ENCODE assay signal across 8 cellular contexts in the genomic region with DNA sequence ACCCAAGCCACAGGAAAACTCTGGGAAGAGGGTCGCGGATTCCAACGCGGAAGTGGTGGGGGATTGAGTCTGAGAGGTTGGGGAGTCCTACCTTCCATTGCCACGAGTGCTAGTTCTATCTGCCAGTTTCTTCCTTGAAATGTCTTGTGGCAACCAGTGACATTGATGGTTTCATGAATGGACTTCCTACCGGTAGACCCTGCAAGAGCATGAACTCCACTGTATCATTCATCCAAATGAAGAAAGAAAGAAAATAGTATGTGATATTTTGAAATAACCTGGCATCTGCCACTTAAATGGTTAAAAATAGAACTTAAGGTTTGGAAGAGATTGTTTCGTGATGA. TPM values are rescaled to one million over a fixed set of nuclear protein-coding genes. Genes with fewer than 3 reads are reported as not detected.
A peak's percentile ranks its signal among the peaks of the same experiment; 100 is the strongest.
DNase-seq lines count a peak whose midpoint lies in the region; TF ChIP-seq lines count a peak whose summit lies in the region.

No MANE protein-coding gene starts in this region.

- H2BK120ac ChIP-seq in mesenchymal stem cell (ENCODE audit: low read depth, low read length) = peak overlapping the region; percentile 68

- H2BK5ac ChIP-seq in mesenchymal stem cell (ENCODE audit: low read depth, low read length, poor library complexity, severe bottlenecking) = peak overlapping the region; percentile 31

- peak overlapping the region in 1 of 2 experiments; percentile 60 for H3K4ac ChIP-seq in mesenchymal stem cell (ENCODE audit: low read depth in 1 of 2, low read length in 2 of 2)

- peak overlapping the region; percentile 81 to 87 for H3K18ac ChIP-seq in mesenchymal stem cell (ENCODE audit: low read depth in 1 of 2, low read length in 2 of 2)

- H2BK15ac ChIP-seq in mesenchymal stem cell (ENCODE audit: low read depth, poor library complexity, severe bottlenecking) = peak overlapping the region; percentile 83

- no peaks in the 10 kb centered on the region for H4K20me1 ChIP-seq in MM.1S (ENCODE audit: insufficient read depth, low read length)

- no peaks in the 10 kb centered on the region for H3K36me3 ChIP-seq in MM.1S (replicated peaks; ENCODE audit: insufficient read depth, low read length)
- H3K36me3 ChIP-seq in mesenchymal stem cell (ENCODE audit: control insufficient read depth in 1 of 2, insufficient read depth in 2 of 2, low read depth in 1 of 2, low read length in 2 of 2) = no peaks in the 10 kb centered on the region

- H3K27ac ChIP-seq in MM.1S (ENCODE audit: low read length) (peak overlapping the region; percentile 84; the same call in 1 of the 2 replicates), mesenchymal stem cell (ENCODE audit: low read length, poor library complexity, severe bottlenecking) (no peak overlapping the region)

- H2AK5ac ChIP-seq in mesenchymal stem cell (ENCODE audit: low read length, severe bottlenecking) = no peak overlapping the region

- POLR2A ChIA-PET in HEK293T (lab: Yijun Ruan, JAX) = interaction anchor here (0.7 to 1.3 kb wide), 3 partner anchors 23 to 186 kb away, joined by 3 read pairs; no protein-coding TSS in a partner anchor

- peak overlapping the region; percentile 92 for H3K4me3 ChIP-seq in MM.1S (ENCODE audit: low read length)
- peak overlapping the region; percentile 92 to 96 for H3K4me3 ChIP-seq in mesenchymal stem cell (ENCODE audit: insufficient read depth in 1 of 2, low read depth in 1 of 2, low read length in 2 of 2)

- TF ChIP-seq CTCF in MM.1S (IDR thresholded peaks at IDR 0.05; ENCODE audit: low read length) = no peak

- H3K9ac ChIP-seq in MM.1S (ENCODE audit: low read length) = peak overlapping the region; percentile 95
- peak overlapping the region; percentile 94 for H3K9ac ChIP-seq in mesenchymal stem cell (ENCODE audit: low read length)

- peaks cover 17% of the 10 kb centered on the region for H3K79me1 ChIP-seq in mesenchymal stem cell (replicated peaks; ENCODE audit: low read length, poor library complexity, severe bottlenecking)

- CTCF ChIA-PET in HEK293T (lab: Yijun Ruan, JAX) = interaction anchor here (1.2 kb wide), 1 partner anchor 21 kb away, joined by 3 read pairs; no protein-coding TSS in a partner anchor

- H3K14ac ChIP-seq in mesenchymal stem cell (ENCODE audit: low read length in 2 of 2) = peak overlapping the region in 1 of 2 experiments; percentile 82

- peaks cover 14% of the 10 kb centered on the region; the same call in 1 of the 2 replicates for H3K4me1 ChIP-seq in MM.1S (ENCODE audit: low read length)
- H3K4me1 ChIP-seq in mesenchymal stem cell (ENCODE audit: control insufficient read depth, insufficient read depth, low read depth, low read length) = peaks cover 5% of the 10 kb centered on the region

- no peaks in the 10 kb centered on the region for H3K9me2 ChIP-seq in MM.1S (replicated peaks; ENCODE audit: insufficient read depth, low read length)

- WGBS in mesenchymal stem cell = 14% methylated on average over 6 of the region's 7 CpGs

- H3K9me3 ChIP-seq in MM.1S (replicated peaks; ENCODE audit: insufficient read depth, low read length) (no peaks in the 10 kb centered on the region), mesenchymal stem cell (ENCODE audit: control insufficient read depth, low read length) (no peaks in the 10 kb centered on the region)

- H4K91ac ChIP-seq in mesenchymal stem cell (ENCODE audit: low read length) = no peak overlapping the region

- peak overlapping the region in 1 of 2 experiments; percentile 60 for H3K23ac ChIP-seq in mesenchymal stem cell (ENCODE audit: low read length in 2 of 2)

- H3K4me2 ChIP-seq in MM.1S (ENCODE audit: low read depth, low read length) = peak overlapping the region; percentile 88
- peak overlapping the region; percentile 99 for H3K4me2 ChIP-seq in mesenchymal stem cell (ENCODE audit: low read length, poor library complexity, severe bottlenecking)

- H4K8ac ChIP-seq in mesenchymal stem cell (ENCODE audit: low read length) = peak overlapping the region; percentile 97

- DNase-seq in DMS 273 (lab: John Stamatoyannopoulos, UW; ENCODE audit: unreplicated experiment) = peak; percentile 39
- DNase-seq in DMS 273 treated with DMSO at 0.1 percent for 48 hours (lab: John Stamatoyannopoulos, UW) = no peak
- peak; percentile 18 for DNase-seq in HEK293T (ENCODE audit: extremely low spot score)
- DNase-seq in MM.1S = no peak
- DNase-seq in cerebellum (ENCODE audit: low spot score) = peak; percentile 52
- peak; percentile 41 for DNase-seq in mesenchymal stem cell
- no peak for DNase-seq in 8988T
- DNase-seq in stimulated activated CD4-positive, alpha-beta T cell treated with anti-CD3 and anti-CD28 coated beads, Interleukin-1b, Interleukin-23, amount 100 ng/mL, for 48 hours = no peak

- H3K79me2 ChIP-seq in MM.1S (ENCODE audit: low read length) = peaks cover 35% of the 10 kb centered on the region

- H3K27me3 ChIP-seq in MM.1S (replicated peaks; ENCODE audit: insufficient read depth, low read length) = no peaks in the 10 kb centered on the region
- H3K27me3 ChIP-seq in mesenchymal stem cell (ENCODE audit: control insufficient read depth in 1 of 2, insufficient read depth in 1 of 2, low read length in 2 of 2) = no peaks in the 10 kb centered on the region

- H3F3A ChIP-seq in MM.1S (ENCODE audit: insufficient read depth, low read length) = 0 out of 2 replicates have a peak, but pooled peaks cover 4% of the 10 kb centered on the region

- H2AFZ ChIP-seq in MM.1S (ENCODE audit: low read length) (peak overlapping the region; percentile 100), mesenchymal stem cell (ENCODE audit: low read depth, low read length) (peak overlapping the region; percentile 92)

- H2BK12ac ChIP-seq in mesenchymal stem cell (ENCODE audit: low read length in 2 of 2) = peak overlapping the region in 1 of 2 experiments; percentile 89

TF ChIP-seq in HEK293T, 16 proteins besides CTCF, POLR2A, EP300 and RAD21:
- TF ChIP-seq ARNT (IDR thresholded peaks at IDR 0.05) (no peak), FOXA1 (IDR thresholded peaks at IDR 0.05) (no peak), BHLHE40 (IDR thresholded peaks at IDR 0.05; ENCODE audit: borderline replicate concordance) (no peak)
- TF ChIP-seq, protein P1, sequence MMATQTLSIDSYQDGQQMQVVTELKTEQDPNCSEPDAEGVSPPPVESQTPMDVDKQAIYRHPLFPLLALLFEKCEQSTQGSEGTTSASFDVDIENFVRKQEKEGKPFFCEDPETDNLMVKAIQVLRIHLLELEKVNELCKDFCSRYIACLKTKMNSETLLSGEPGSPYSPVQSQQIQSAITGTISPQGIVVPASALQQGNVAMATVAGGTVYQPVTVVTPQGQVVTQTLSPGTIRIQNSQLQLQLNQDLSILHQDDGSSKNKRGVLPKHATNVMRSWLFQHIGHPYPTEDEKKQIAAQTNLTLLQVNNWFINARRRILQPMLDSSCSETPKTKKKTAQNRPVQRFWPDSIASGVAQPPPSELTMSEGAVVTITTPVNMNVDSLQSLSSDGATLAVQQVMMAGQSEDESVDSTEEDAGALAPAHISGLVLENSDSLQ (IDR thresholded peaks at IDR 0.05) = peak; percentile 60

RNA-seq across cellular contexts. Expression of a gene that starts 1.1 kb away (rescaled TPM):
- 21.1 TPM for total RNA-seq in cerebellum
- polyA plus RNA-seq in mesenchymal stem cell (2013, experiment 1 of 2) = 8.9 TPM
- 9.1 TPM for polyA plus RNA-seq in mesenchymal stem cell (2013, experiment 2 of 2)

Comparison
In these comparisons a context has a peak if more than half of its experiments do, and no peak if none do; other contexts are left out.
1. DNase-seq: peak in DMS 273 (single experiment), HEK293T (single experiment), cerebellum (single experiment) and mesenchymal stem cell (single experiment); none in DMS 273 treated with DMSO at 0.1 percent for 48 hours (single experiment), MM.1S (single experiment), 8988T (single experiment) and stimulated activated CD4-positive, alpha-beta T cell treated with anti-CD3 and anti-CD28 coated beads, Interleukin-1b, Interleukin-23, amount 100 ng/mL, for 48 hours (single experiment).